In the genomic region with DNA sequence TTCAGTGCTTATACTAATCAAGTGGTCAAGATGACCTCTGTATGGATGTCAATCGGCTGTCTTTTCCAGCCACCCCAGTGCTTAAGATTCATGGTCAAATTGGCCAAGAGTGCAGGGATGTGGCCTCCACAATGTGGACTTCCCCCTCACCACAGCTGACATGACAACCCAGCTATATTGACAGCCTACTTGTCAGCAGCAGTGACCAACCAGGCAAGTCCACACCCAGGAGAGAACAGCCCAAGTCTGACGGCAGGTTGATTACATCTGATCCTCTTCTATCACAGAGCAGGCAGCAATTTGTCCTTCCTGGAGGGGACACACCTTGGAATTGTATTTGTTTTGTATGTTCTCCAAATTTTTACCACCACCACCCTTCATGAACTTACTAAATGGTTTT, we compare ENCODE assay signal across 27 cellular contexts. TPM values are rescaled to one million over a fixed set of nuclear protein-coding genes. Genes with fewer than 3 reads are reported as not detected.
DNase-seq lines count a peak whose midpoint lies in the region; ATAC-seq, FAIRE-seq and TF ChIP-seq lines count a peak whose summit lies in the region.
"Had no signal": no experiment of that assay in that cellular context is flagged by ENCODE, and none has a peak within 500 bp of the region (broad histone marks: within the 10 kb centered on the region; RNA-seq: fewer than 3 reads in every experiment).

No MANE protein-coding gene starts in this region.

- H3K9ac ChIP-seq in mucosa of rectum (ENCODE audit: low read depth in 1 of 2, low read length in 2 of 2) (no peak overlapping the region), subcutaneous abdominal adipose tissue (ENCODE audit: low read length in 5 of 5) (peak overlapping the region in 1 of 5 donors; percentile 33)
- H3K9ac ChIP-seq: KMS-11 had no signal

- no peak for TF ChIP-seq CTCF in heart left ventricle (IDR thresholded peaks at IDR 0.05)
- no peak for TF ChIP-seq CTCF in bronchial epithelial cell (IDR thresholded peaks at IDR 0.05; ENCODE audit: insufficient read depth, low read length, severe bottlenecking)
- TF ChIP-seq CTCF in glutamatergic neuron (IDR thresholded peaks at IDR 0.05; ENCODE audit: partially characterized antibody, unreplicated experiment) = no peak

- peak overlapping the region in 2 of 12 donors; percentile 20 to 47 for H3K27ac ChIP-seq in heart left ventricle
- H3K27ac ChIP-seq in mucosa of rectum (ENCODE audit: low read depth in 2 of 2, low read length in 2 of 2) = peak overlapping the region; percentile 74 to 86
- H3K27ac ChIP-seq in subcutaneous abdominal adipose tissue (ENCODE audit: low read depth, low read length) = peak overlapping the region; percentile 74
- no peak overlapping the region for H3K27ac ChIP-seq in naive thymus-derived CD4-positive, alpha-beta T cell (ENCODE audit: low read depth, low read length)
- H3K27ac ChIP-seq: KMS-11 had no signal

- H3K4me3 ChIP-seq in heart left ventricle (no peak overlapping the region), bronchial epithelial cell (ENCODE audit: low read depth, low read length) (no peak overlapping the region), mucosa of rectum (ENCODE audit: low read length in 2 of 2) (no peak overlapping the region), subcutaneous abdominal adipose tissue (ENCODE audit: low read depth in 1 of 5, low read length in 5 of 5) (peak overlapping the region in 1 of 5 donors; percentile 1)
- H3K4me3 ChIP-seq in naive thymus-derived CD4-positive, alpha-beta T cell (ENCODE audit: low read length) = no peak overlapping the region

- no peaks in the 10 kb centered on the region for H3K4me1 Mint-ChIP-seq in naive thymus-derived CD4-positive, alpha-beta T cell
- no peaks in the 10 kb centered on the region for H3K4me1 Mint-ChIP-seq in glutamatergic neuron (ENCODE audit: low read depth, unreplicated experiment)

- WGBS in heart left ventricle, 4 donors = 53 to 63% (median 61%) methylated on average over 2 of the region's 2 CpGs

- intact Hi-C loops in heart left ventricle (cut with DNase I) = no loop called here
- intact Hi-C loops in cardiac septum (cut with DNase I) = no loop called here
- intact Hi-C loops in naive thymus-derived CD4-positive, alpha-beta T cell (cut with micrococcal nuclease) = no loop called here

- H3K27me3 ChIP-seq in heart left ventricle = no peaks in the 10 kb centered on the region
- no peaks in the 10 kb centered on the region for H3K27me3 ChIP-seq in bronchial epithelial cell (ENCODE audit: control insufficient read depth, insufficient read depth, low read length)
- no peaks in the 10 kb centered on the region for H3K27me3 ChIP-seq in mucosa of rectum (ENCODE audit: control insufficient read depth in 2 of 2, insufficient read depth in 2 of 2, low read length in 2 of 2)
- H3K27me3 ChIP-seq in subcutaneous abdominal adipose tissue (ENCODE audit: control insufficient read depth in 5 of 5, insufficient read depth in 4 of 5, low read length in 5 of 5) = no peaks in the 10 kb centered on the region
- H3K27me3 ChIP-seq in naive thymus-derived CD4-positive, alpha-beta T cell (ENCODE audit: control insufficient read depth in 2 of 2, insufficient read depth in 2 of 2, low read length in 2 of 2) = no peaks in the 10 kb centered on the region

- H3K9me3 Mint-ChIP-seq in naive thymus-derived CD4-positive, alpha-beta T cell = no peaks in the 10 kb centered on the region
- no peaks in the 10 kb centered on the region for H3K9me3 Mint-ChIP-seq in glutamatergic neuron (ENCODE audit: unreplicated experiment)
- H3K9me3 Mint-ChIP-seq: CD4-positive, alpha-beta T cell had no signal

- DNase-seq in heart left ventricle (no peak), cardiac septum (ENCODE audit: low spot score) (no peak), bronchial epithelial cell (ENCODE audit: low read depth) (no peak), glutamatergic neuron (no peak), NCI-H2171 (lab: John Stamatoyannopoulos, UW) (no peak)
- no peak for DNase-seq in naive thymus-derived CD4-positive, alpha-beta T cell
- DNase-seq: Caco-2; CD4-positive, alpha-beta T cell; DMS153; GDM1; MV-4-11; NCI-H187; NCI-H2107; NCI-H2227 treated with DMSO at 0.1 percent for 48 hours; NCI-H510A treated with DMSO at 0.1 percent for 48 hours; NCI-H774; RPMI8226 had no signal

- POLR2A ChIA-PET in naive thymus-derived CD4-positive, alpha-beta T cell (lab: Charles Lee) = no interaction called here

- H3K4me3 Mint-ChIP-seq in naive thymus-derived CD4-positive, alpha-beta T cell = no peak overlapping the region
- H3K4me3 Mint-ChIP-seq in glutamatergic neuron (ENCODE audit: unreplicated experiment) = no peak overlapping the region
- H3K4me3 Mint-ChIP-seq: CD4-positive, alpha-beta T cell had no signal

- H3K27ac Mint-ChIP-seq in naive thymus-derived CD4-positive, alpha-beta T cell = no peak overlapping the region
- no peak overlapping the region for H3K27ac Mint-ChIP-seq in glutamatergic neuron (ENCODE audit: unreplicated experiment)
- H3K27ac Mint-ChIP-seq: CD4-positive, alpha-beta T cell had no signal

- H3K9me3 ChIP-seq in heart left ventricle (no peaks in the 10 kb centered on the region), mucosa of rectum (ENCODE audit: control insufficient read depth in 2 of 2, low read length in 2 of 2) (no peaks in the 10 kb centered on the region), subcutaneous abdominal adipose tissue (ENCODE audit: control insufficient read depth in 5 of 5, low read length in 5 of 5) (no peaks in the 10 kb centered on the region)
- H3K9me3 ChIP-seq in naive thymus-derived CD4-positive, alpha-beta T cell (ENCODE audit: control insufficient read depth in 2 of 3, low read length in 3 of 3) = no peaks in the 10 kb centered on the region
- H3K9me3 ChIP-seq: Caco-2 had no signal

- H3K27me3 Mint-ChIP-seq in naive thymus-derived CD4-positive, alpha-beta T cell = no peaks in the 10 kb centered on the region
- H3K27me3 Mint-ChIP-seq in glutamatergic neuron (ENCODE audit: unreplicated experiment) = no peaks in the 10 kb centered on the region
- H3K27me3 Mint-ChIP-seq: CD4-positive, alpha-beta T cell had no signal

- H3K4me1 ChIP-seq in heart left ventricle = peaks cover 0 to 8% (median 0%) of the 10 kb centered on the region in 12 donors
- peaks cover 6 to 12% of the 10 kb centered on the region in 2 donors for H3K4me1 ChIP-seq in mucosa of rectum (ENCODE audit: control insufficient read depth in 2 of 2, insufficient read depth in 2 of 2, low read length in 2 of 2)
- H3K4me1 ChIP-seq in subcutaneous abdominal adipose tissue (ENCODE audit: control insufficient read depth in 5 of 5, insufficient read depth in 5 of 5, low read length in 5 of 5) = peaks cover 0 to 33% (median 17%) of the 10 kb centered on the region in 5 donors
- no peaks in the 10 kb centered on the region for H3K4me1 ChIP-seq in naive thymus-derived CD4-positive, alpha-beta T cell (ENCODE audit: control insufficient read depth in 2 of 2, insufficient read depth in 2 of 2, low read length in 2 of 2)
- H3K4me1 ChIP-seq: Caco-2 had no signal

- CTCF ChIA-PET in naive thymus-derived CD4-positive, alpha-beta T cell (lab: Charles Lee) = no interaction called here

- no peak for TF ChIP-seq POLR2A in heart left ventricle (IDR thresholded peaks at IDR 0.05)

- H3K36me3 ChIP-seq in heart left ventricle (peaks cover 2 to 66% (median 55%) of the 10 kb centered on the region in 9 donors), bronchial epithelial cell (ENCODE audit: control insufficient read depth, insufficient read depth, low read length) (peaks cover 3% of the 10 kb centered on the region), mucosa of rectum (ENCODE audit: control insufficient read depth in 2 of 2, insufficient read depth in 2 of 2, low read length in 2 of 2) (peaks cover 22 to 33% of the 10 kb centered on the region in 2 donors), subcutaneous abdominal adipose tissue (ENCODE audit: control insufficient read depth in 5 of 5, insufficient read depth in 5 of 5, low read length in 5 of 5) (peaks cover 15 to 38% (median 26%) of the 10 kb centered on the region in 5 donors)
- H3K36me3 ChIP-seq in naive thymus-derived CD4-positive, alpha-beta T cell (ENCODE audit: control insufficient read depth in 2 of 3, insufficient read depth in 3 of 3, low read length in 3 of 3) = peaks cover 15 to 45% (median 16%) of the 10 kb centered on the region in 3 experiments

- peak; percentile 23 for FAIRE-seq in bronchial epithelial cell (lab: Jason Lieb, UNC)
- FAIRE-seq: A204.1, GM19239, H54 had no signal

- peaks cover 0 to 25% (median 14%) of the 10 kb centered on the region in 5 donors for H3K36me3 Mint-ChIP-seq in naive thymus-derived CD4-positive, alpha-beta T cell
- no peaks in the 10 kb centered on the region for H3K36me3 Mint-ChIP-seq in glutamatergic neuron (ENCODE audit: unreplicated experiment)

- peak; percentile 11 to 59 (median 48) for ATAC-seq in heart left ventricle
- no peak for ATAC-seq in naive thymus-derived CD4-positive, alpha-beta T cell

RNA-seq across cellular contexts. Expression of a gene that starts 8.2 kb away (rescaled TPM):
- under 1 TPM in 2 of 9 donors, not detected in 7; 0.15 to 0.27 TPM for total RNA-seq in heart left ventricle
- polyA plus RNA-seq in heart left ventricle = not detected
- not detected for total RNA-seq in cardiac septum
- not detected in 2 replicates for total RNA-seq in bronchial epithelial cell
- under 1 TPM in 1 of 5 experiments, not detected in 4; 0.24 TPM for total RNA-seq in naive thymus-derived CD4-positive, alpha-beta T cell
- polyA plus RNA-seq in naive thymus-derived CD4-positive, alpha-beta T cell = not detected
- total RNA-seq in glutamatergic neuron (ENCODE audit: unreplicated experiment) = not detected
- total RNA-seq: Caco-2; CD4-positive, alpha-beta T cell; Daoy; HT-29; OCI-LY7 had no signal
- polyA plus RNA-seq: BJ had no signal

RNA-seq across cellular contexts. Expression of a gene that starts 38.7 kb away (rescaled TPM):
- total RNA-seq in heart left ventricle (10 to 100 TPM in 8 of 9 donors, 1 to 10 TPM in 1; 8.5 to 20.5 (median 11.8) TPM), cardiac septum (16.7 TPM), bronchial epithelial cell (14.3 and 16.3 TPM in 2 replicates), glutamatergic neuron (ENCODE audit: unreplicated experiment) (20.3 TPM)
- 10 to 100 TPM; 13.8 to 16.5 TPM for polyA plus RNA-seq in heart left ventricle
- 10 to 100 TPM; 16.4 to 34.7 (median 22.7) TPM for total RNA-seq in naive thymus-derived CD4-positive, alpha-beta T cell
- 1 to 10 TPM; 5.3 to 7.9 TPM for polyA plus RNA-seq in naive thymus-derived CD4-positive, alpha-beta T cell

RNA-seq across cellular contexts. Expression of a gene that starts 42.3 kb away (rescaled TPM):
- total RNA-seq in heart left ventricle = 10 to 100 TPM; 10.7 to 19.9 (median 15.4) TPM
- 1 to 10 TPM; 4.8 to 9.8 TPM for polyA plus RNA-seq in heart left ventricle
- 13.9 TPM for total RNA-seq in cardiac septum
- total RNA-seq in bronchial epithelial cell = 11.6 and 20.1 TPM in 2 replicates
- 10 to 100 TPM; 18.6 to 43.3 (median 25.6) TPM for total RNA-seq in naive thymus-derived CD4-positive, alpha-beta T cell
- polyA plus RNA-seq in naive thymus-derived CD4-positive, alpha-beta T cell = 1 to 10 TPM; 9.7 to 9.8 TPM
- total RNA-seq in glutamatergic neuron (ENCODE audit: unreplicated experiment) = 21.2 TPM

RNA-seq across cellular contexts. Expression of a gene that starts 42.6 kb away (rescaled TPM):
- total RNA-seq in heart left ventricle (10 to 100 TPM in 7 of 9 donors, 1 to 10 TPM in 2; 6.5 to 13.7 (median 10.8) TPM), cardiac septum (9.7 TPM), bronchial epithelial cell (6.9 and 9.0 TPM in 2 replicates), glutamatergic neuron (ENCODE audit: unreplicated experiment) (15.4 TPM)
- 10 to 100 TPM in 1 of 2 donors, 1 to 10 TPM in 1; 6.7 to 10.4 TPM for polyA plus RNA-seq in heart left ventricle
- 10 to 100 TPM; 16.9 to 42.7 (median 37.8) TPM for total RNA-seq in naive thymus-derived CD4-positive, alpha-beta T cell
- polyA plus RNA-seq in naive thymus-derived CD4-positive, alpha-beta T cell = 10 to 100 TPM; 35.6 to 39.3 TPM
